30 cellular contexts compared by ENCODE assay signal in genomic region chr11:59617876-59618275, GRCh38.
"Had no signal": no experiment of that assay in that cellular context is flagged by ENCODE, and none has a peak within 500 bp of the region (broad histone marks: within the 10 kb centered on the region; RNA-seq: fewer than 3 reads in every experiment).

No MANE protein-coding gene starts in this region.

- H3K4me3 ChIP-seq: adrenal gland, body of pancreas, esophagus squamous epithelium, left lung, lower lobe of right lung, mucosa of descending colon, right lobe of liver, testis, transverse colon had no signal

- H3K27ac Mint-ChIP-seq: activated naive CD8-positive, alpha-beta T cell treated with anti-CD3 and anti-CD28 coated beads for 36 hours; natural killer cell treated with Interleukin-12 subunit alpha and Interleukin-12 subunit beta and Interleukin-15 and Interleukin-18, amount 100 ng/mL, for 72 hours; progenitor cell of endocrine pancreas; WTC11 had no signal

- H3K4me3 Mint-ChIP-seq: activated naive CD8-positive, alpha-beta T cell treated with anti-CD3 and anti-CD28 coated beads for 36 hours; activated T-cell treated with anti-CD3 and anti-CD28 coated beads, Interleukin-2, amount 50 U/mL, for 4 hours; T-helper 17 cell had no signal

- H3K9me3 Mint-ChIP-seq: activated naive CD8-positive, alpha-beta T cell treated with anti-CD3 and anti-CD28 coated beads for 36 hours; activated T-cell treated with anti-CD3 and anti-CD28 coated beads, Interleukin-2, amount 50 U/mL, for 4 hours; natural killer cell treated with Interleukin-12 subunit alpha and Interleukin-12 subunit beta and Interleukin-15 and Interleukin-18, amount 100 ng/mL, for 72 hours; WTC11 had no signal

- H3K27me3 Mint-ChIP-seq: activated naive CD8-positive, alpha-beta T cell treated with anti-CD3 and anti-CD28 coated beads for 36 hours; natural killer cell treated with Interleukin-12 subunit alpha and Interleukin-12 subunit beta and Interleukin-15 and Interleukin-18, amount 100 ng/mL, for 72 hours; progenitor cell of endocrine pancreas; T-helper 17 cell had no signal

- DNase-seq: activated CD4-positive, alpha-beta T cell treated with anti-CD3 and anti-CD28 coated beads for 1 hour; activated CD8-positive, alpha-beta memory T cell treated with anti-CD3 and anti-CD28 coated beads for 24 hours; activated CD8-positive, alpha-beta memory T cell treated with anti-CD3 and anti-CD28 coated beads, Interleukin-2, amount 50 U/mL, for 4 hours; activated naive CD4-positive, alpha-beta T cell; activated naive CD8-positive, alpha-beta T cell treated with anti-CD3 and anti-CD28 coated beads for 36 hours; activated T-cell treated with anti-CD3 and anti-CD28 coated beads, Interleukin-2, amount 50 U/mL, for 4 hours; adrenal gland; aorta; body of pancreas; dermis blood vessel endothelial cell; effector CD4-positive, alpha-beta T cell; esophagus squamous epithelium; left lung; lower lobe of right lung; mesenchymal stem cell; mucosa of descending colon; right lobe of liver; stimulated activated CD4-positive, alpha-beta T cell treated with anti-CD3 and anti-CD28 coated beads, Interleukin-2, amount 100 ng/mL, for 48 hours; stimulated activated naive CD4-positive, alpha-beta T cell treated with Interleukin-2 at 50 U/mL for 16 hours; T-helper 17 cell; testis; transverse colon had no signal

- H3K27ac ChIP-seq: adrenal gland, body of pancreas, epithelial cell of prostate, esophagus squamous epithelium, left lung, lower lobe of right lung, right lobe of liver had no signal

- H3K9me3 ChIP-seq: adrenal gland, body of pancreas, esophagus squamous epithelium, left lung, lower lobe of right lung, mucosa of descending colon, right lobe of liver, testis, transverse colon had no signal

- FAIRE-seq: colon, frontal cortex, islet of Langerhans, urothelium cell line had no signal

- H3K36me3 ChIP-seq: adrenal gland, esophagus squamous epithelium, left lung, lower lobe of right lung, right lobe of liver, transverse colon had no signal

- H3K27me3 ChIP-seq: adrenal gland, body of pancreas, esophagus squamous epithelium, left lung, right lobe of liver, testis, transverse colon had no signal

- H3K36me3 Mint-ChIP-seq: WTC11 had no signal
